ENCODE assay signal across 15 cellular contexts in genomic region chr1:214546886-214547641, GRCh38. TPM values are rescaled to one million over a fixed set of nuclear protein-coding genes. Genes with fewer than 3 reads are reported as not detected.
DNase-seq lines count a peak whose midpoint lies in the region; ATAC-seq and TF ChIP-seq lines count a peak whose summit lies in the region.
"Had no signal": no experiment of that assay in that cellular context is flagged by ENCODE, and none has a peak within 500 bp of the region (broad histone marks: within the 10 kb centered on the region; RNA-seq: fewer than 3 reads in every experiment).

No MANE protein-coding gene starts in this region.

- H4K8ac ChIP-seq in mesendoderm (ENCODE audit: low read depth, low read length): no peak overlapping the region

- H3K27ac ChIP-seq in PC-3 (ENCODE audit: low read length) (peak overlapping the region; percentile 57), endodermal cell (ENCODE audit: low read depth, low read length) (no peak overlapping the region), mesendoderm (ENCODE audit: low read depth, low read length) (no peak overlapping the region), urinary bladder (ENCODE audit: low read depth) (peak overlapping the region; percentile 80)

- H3K27me3 ChIP-seq in PC-3 (ENCODE audit: low read length) (no peaks in the 10 kb centered on the region), endodermal cell (ENCODE audit: control insufficient read depth, insufficient read depth, low read length, poor library complexity, severe bottlenecking) (no peaks in the 10 kb centered on the region), mesendoderm (ENCODE audit: insufficient read depth, low read length, poor library complexity) (no peaks in the 10 kb centered on the region)

- no peak overlapping the region for H3K27ac Mint-ChIP-seq in endodermal cell
- H3K27ac Mint-ChIP-seq: activated CD8-positive, alpha-beta T cell treated with anti-CD3 and anti-CD28 coated beads, Interleukin-2, amount 10 ng/mL, durations not matched to agents 7 days and 5 days had no signal

- H3K4me1 ChIP-seq in PC-3 (ENCODE audit: insufficient read depth, low read length) (peaks cover 39% of the 10 kb centered on the region), endodermal cell (ENCODE audit: control insufficient read depth, insufficient read depth, low read length) (peaks cover 22% of the 10 kb centered on the region), mesendoderm (ENCODE audit: control insufficient read depth, low read depth, low read length) (peaks cover 20% of the 10 kb centered on the region), urinary bladder (ENCODE audit: insufficient read depth) (peaks cover 6% of the 10 kb centered on the region)

- no peak overlapping the region for H3K4me3 Mint-ChIP-seq in endodermal cell
- H3K4me3 Mint-ChIP-seq: activated CD8-positive, alpha-beta T cell treated with anti-CD3 and anti-CD28 coated beads, Interleukin-2, amount 10 ng/mL, durations not matched to agents 7 days and 5 days had no signal

- peak; percentile 12 for ATAC-seq in PC-3
- ATAC-seq: activated CD8-positive, alpha-beta T cell treated with anti-CD3 and anti-CD28 coated beads, Interleukin-2, amount 10 ng/mL, durations not matched to agents 7 days and 5 days; esophagus mucosa; left cardiac atrium had no signal

- H3F3A ChIP-seq in PC-3 (ENCODE audit: low read length, unreplicated experiment): no peaks in the 10 kb centered on the region

- H3K9me2 ChIP-seq in PC-3 (replicated peaks; ENCODE audit: low read length): no peaks in the 10 kb centered on the region

- no peak overlapping the region for H2AFZ ChIP-seq in PC-3 (ENCODE audit: low read length)

- no TSS peak for BruUV-seq in PC-3 (replicated peaks; lab: Mats Ljungman, UMichigan)

- no peaks in the 10 kb centered on the region for H3K27me3 Mint-ChIP-seq in endodermal cell (ENCODE audit: insufficient read depth)

- peaks cover 8% of the 10 kb centered on the region for H3K79me1 ChIP-seq in mesendoderm (ENCODE audit: low read length)

- H3K4me1 Mint-ChIP-seq in endodermal cell: peaks cover 60% of the 10 kb centered on the region

- WGBS in endodermal cell (ENCODE audit: insufficient coverage in 1 of 2, insufficient read length in 1 of 2), 2 experiments: 85 to 91% methylated on average over 6 of the region's 6 CpGs
- WGBS in mesendoderm (ENCODE audit: extremely low coverage, insufficient coverage, low lambda C conversion rate): no CpG with 5 or more reads among the region's 6 CpGs
- WGBS in urinary bladder: 80% methylated on average over 6 of the region's 6 CpGs

- peaks cover 92% of the 10 kb centered on the region for H3K79me2 ChIP-seq in PC-3 (ENCODE audit: low read length)
- H3K79me2 ChIP-seq in mesendoderm (ENCODE audit: control insufficient read depth, insufficient read depth, low read length): peaks cover 89% of the 10 kb centered on the region

- DNase-seq in PC-3 (peak; percentile 44), endodermal cell (no peak), mesendoderm (no peak), AG20443 (ENCODE audit: low spot score) (no peak), retina (no peak)
- DNase-seq in stimulated activated CD4-positive, alpha-beta T cell treated with anti-CD3 and anti-CD28 coated beads, Interleukin-2, amount 100 ng/mL, for 48 hours: no peak
- DNase-seq in NK-92 treated with Interleukin-12 subunit alpha and Interleukin-12 subunit beta, amount 100 ng/mL, for 24 hours (lab: John Stamatoyannopoulos, UW): no peak
- DNase-seq: activated CD8-positive, alpha-beta T cell treated with anti-CD3 and anti-CD28 coated beads, Interleukin-2, amount 10 ng/mL, durations not matched to agents 7 days and 5 days; C1 segment of cervical spinal cord; left cardiac atrium; NCI-H1694 treated with DMSO at 0.1 percent for 48 hours; NCI-H446 treated with DMSO at 0.1 percent for 48 hours; stimulated activated CD4-positive, alpha-beta T cell treated with anti-CD3 and anti-CD28 coated beads, Interleukin-1b, Interleukin-23, amount 100 ng/mL, for 48 hours had no signal

- CTCF ChIA-PET in PC-3 (lab: Charles Lee): interaction anchor here (0.6 kb wide), 2 partner anchors 20 to 34 kb away, joined by 3 to 9 read pairs; no protein-coding TSS in a partner anchor

- peak overlapping the region; percentile 50 for H3K56ac ChIP-seq in mesendoderm (ENCODE audit: low read length)

- H2BK15ac ChIP-seq in mesendoderm (replicated peaks; ENCODE audit: low read depth): no peak overlapping the region

- intact Hi-C loops in PC-3 (cut with micrococcal nuclease): loop anchor here (1.0 to 5.0 kb wide), 2 partner anchors 80 to 102 kb away; no protein-coding TSS in a partner anchor

- H3K9me3 ChIP-seq in PC-3 (ENCODE audit: low read length) (no peaks in the 10 kb centered on the region), endodermal cell (ENCODE audit: control insufficient read depth, low read length) (no peaks in the 10 kb centered on the region)

- no peak overlapping the region for H2AK5ac ChIP-seq in mesendoderm (ENCODE audit: low read length)

- H3K36me3 Mint-ChIP-seq in endodermal cell (ENCODE audit: low read depth): no peaks in the 10 kb centered on the region

- H3K9ac ChIP-seq in PC-3 (ENCODE audit: low read length) (no peak overlapping the region), endodermal cell (ENCODE audit: extremely low read depth, low read length, poor library complexity, severe bottlenecking) (no peak overlapping the region), mesendoderm (ENCODE audit: low read length) (peak overlapping the region; percentile 38)

- peak overlapping the region; percentile 84 for H3K4me2 ChIP-seq in PC-3 (ENCODE audit: low read length)
- no peak overlapping the region for H3K4me2 ChIP-seq in mesendoderm (ENCODE audit: low read length)

- no peak overlapping the region for H2BK5ac ChIP-seq in mesendoderm (ENCODE audit: low read length)

- H4K5ac ChIP-seq in mesendoderm (ENCODE audit: low read length): no peak overlapping the region

- no peak overlapping the region for H3K4ac ChIP-seq in mesendoderm (ENCODE audit: low read depth, low read length)

- no peaks in the 10 kb centered on the region for H3K9me3 Mint-ChIP-seq in endodermal cell

- no peak overlapping the region for H3K23ac ChIP-seq in mesendoderm (ENCODE audit: low read length)

- H4K20me1 ChIP-seq in PC-3 (ENCODE audit: low read length): peaks cover 40% of the 10 kb centered on the region; the same call in 1 of the 2 replicates

- H3K36me3 ChIP-seq in PC-3 (ENCODE audit: low read depth, low read length) (0 out of 2 replicates have a peak, but pooled peaks cover 10% of the 10 kb centered on the region), endodermal cell (ENCODE audit: control insufficient read depth, insufficient read depth, low read length) (no peaks in the 10 kb centered on the region), mesendoderm (ENCODE audit: control insufficient read depth, insufficient read depth, low read length) (no peaks in the 10 kb centered on the region), urinary bladder (ENCODE audit: insufficient read depth) (no peaks in the 10 kb centered on the region)

- H3K4me3 ChIP-seq in PC-3 (ENCODE audit: low read length) (peak overlapping the region; percentile 13; the same call in 1 of the 2 replicates), endodermal cell (ENCODE audit: low read length) (peak overlapping the region; percentile 92), mesendoderm (ENCODE audit: low read length) (no peak overlapping the region), urinary bladder (ENCODE audit: low read depth, low read length) (no peak overlapping the region)

- POLR2A ChIA-PET in PC-3 (lab: Charles Lee; ENCODE audit: unreplicated experiment): interaction anchor here (0.5 to 0.7 kb wide), 3 partner anchors 27 to 229 kb away, joined by 3 read pairs; no protein-coding TSS in a partner anchor

- no peak overlapping the region for H2BK120ac ChIP-seq in mesendoderm (ENCODE audit: low read depth, low read length)

- no peak overlapping the region for H3K18ac ChIP-seq in mesendoderm (ENCODE audit: low read length)

- no peak for TF ChIP-seq CTCF in PC-3 (conservative IDR thresholded peaks at IDR 0.05; ENCODE audit: low read depth, low read length)
- TF ChIP-seq CTCF in endodermal cell (conservative IDR thresholded peaks at IDR 0.05): no peak

RNA-seq across cellular contexts. Expression of gene PTPN14, which starts 4.3 kb away (rescaled TPM):
- total RNA-seq in PC-3 (2014; rRNA removed) (12.6 and 17.1 TPM in 2 replicates), endodermal cell (10 to 100 TPM; 72.6 to 93.2 TPM), urinary bladder (39.2 TPM)
- 20.1 TPM for polyA plus RNA-seq in endodermal cell (2013, experiment 1 of 2)
- 23.3 TPM for polyA plus RNA-seq in endodermal cell (2013, experiment 2 of 2)
- 39.3 TPM for polyA plus RNA-seq in mesendoderm (2013, experiment 1 of 2)
- polyA plus RNA-seq in mesendoderm (2013, experiment 2 of 2): 38.7 TPM
- polyA plus RNA-seq in urinary bladder: 9.0 TPM

RNA-seq across cellular contexts. Expression of gene CENPF, which starts 55.9 kb away (rescaled TPM):
- total RNA-seq in PC-3 (2014; rRNA removed) (92.6 and 101 TPM in 2 replicates), endodermal cell (10 to 100 TPM; 77.2 to 87.2 TPM), urinary bladder (46.2 TPM)
- polyA plus RNA-seq in endodermal cell (2013, experiment 1 of 2): 95.0 TPM
- polyA plus RNA-seq in endodermal cell (2013, experiment 2 of 2): 126 TPM
- 51.8 TPM for polyA plus RNA-seq in mesendoderm (2013, experiment 1 of 2)
- polyA plus RNA-seq in mesendoderm (2013, experiment 2 of 2): 53.5 TPM
- polyA plus RNA-seq in urinary bladder: 0.95 TPM

Comparison
In these comparisons a context has a peak if more than half of its experiments do, and no peak if none do; other contexts are left out.
1. H3K27ac ChIP-seq: peak in PC-3 (single experiment) and urinary bladder (single experiment); none in endodermal cell (single experiment) and mesendoderm (single experiment).
2. H3K4me3 ChIP-seq: peak in PC-3 (single experiment) and endodermal cell (single experiment); none in mesendoderm (single experiment) and urinary bladder (single experiment).